In the genomic region with DNA sequence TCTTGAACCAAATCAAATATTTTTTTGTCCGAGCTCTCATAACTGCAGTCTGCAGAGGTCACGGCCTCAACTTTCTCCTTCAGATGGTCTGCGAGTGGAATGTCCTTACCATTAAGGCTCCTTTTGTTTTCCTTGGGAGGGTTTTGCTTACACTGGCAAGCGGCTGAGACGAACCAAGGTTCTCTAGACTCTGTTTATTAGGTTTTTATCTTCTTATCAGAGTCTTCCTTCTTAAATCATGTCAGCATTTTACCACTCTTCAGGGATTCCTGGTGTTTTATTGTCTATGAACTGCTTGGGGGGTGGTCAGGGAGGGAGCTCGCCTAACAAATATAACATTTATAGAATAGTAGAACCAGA, we compare ENCODE assay signal across 10 cellular contexts.
DNase-seq lines count a peak whose midpoint lies in the region; ATAC-seq and TF ChIP-seq lines count a peak whose summit lies in the region.
"Had no signal": no experiment of that assay in that cellular context is flagged by ENCODE, and none has a peak within 500 bp of the region (broad histone marks: within the 10 kb centered on the region; RNA-seq: fewer than 3 reads in every experiment).

No MANE protein-coding gene starts in this region.

- peak overlapping the region; percentile 89 for H3K27ac Mint-ChIP-seq in neural crest cell (ENCODE audit: unreplicated experiment)
- H3K27ac Mint-ChIP-seq: activated CD8-positive, alpha-beta memory T cell treated with anti-CD3 and anti-CD28 coated beads, Interleukin-2, amount 10 ng/mL, durations not matched to agents 7 days and 5 days had no signal

- H3K27me3 ChIP-seq in aorta (ENCODE audit: control insufficient read depth in 1 of 2, insufficient read depth in 2 of 2, low read length in 1 of 2) (no peaks in the 10 kb centered on the region), upper lobe of left lung (no peaks in the 10 kb centered on the region)

- no peaks in the 10 kb centered on the region for H3K36me3 Mint-ChIP-seq in neural crest cell (ENCODE audit: low read depth)
- H3K36me3 Mint-ChIP-seq: activated CD8-positive, alpha-beta memory T cell treated with anti-CD3 and anti-CD28 coated beads, Interleukin-2, amount 10 ng/mL, durations not matched to agents 7 days and 5 days had no signal

- H3K27me3 Mint-ChIP-seq in neural crest cell (ENCODE audit: low read depth): no peaks in the 10 kb centered on the region

- peaks cover 37% of the 10 kb centered on the region for H3K4me1 Mint-ChIP-seq in neural crest cell

- no peak for TF ChIP-seq EP300 in upper lobe of left lung (IDR thresholded peaks at IDR 0.05)

- whole genome bisulfite sequencing in aorta, 2 donors: 16% methylated on average over 6 of the region's 6 CpGs
- 49 to 57% methylated on average over 6 of the region's 6 CpGs for WGBS in upper lobe of left lung, 2 donors

- H3K9me3 ChIP-seq in aorta (ENCODE audit: control insufficient read depth, low read length): no peaks in the 10 kb centered on the region
- no peaks in the 10 kb centered on the region for H3K9me3 ChIP-seq in upper lobe of left lung

- no peaks in the 10 kb centered on the region for H3K36me3 ChIP-seq in aorta (ENCODE audit: control insufficient read depth in 1 of 2, insufficient read depth in 2 of 2, low read length in 1 of 2)
- no peaks in the 10 kb centered on the region for H3K36me3 ChIP-seq in upper lobe of left lung

- H3K9me3 Mint-ChIP-seq in neural crest cell: no peaks in the 10 kb centered on the region

- H3K27ac ChIP-seq in coronary artery (peak overlapping the region; percentile 66 to 82), aorta (ENCODE audit: low read depth in 1 of 2, low read length in 2 of 2) (peak overlapping the region; percentile 12 to 84), upper lobe of left lung (no peak overlapping the region)

- ATAC-seq in left ventricle myocardium superior (peak; percentile 47), Right ventricle myocardium inferior (no peak), aorta (ENCODE audit: low FRiP score) (peak; percentile 60), upper lobe of left lung (ENCODE audit: low FRiP score in 2 of 2) (no peak)
- ATAC-seq: activated CD8-positive, alpha-beta memory T cell treated with anti-CD3 and anti-CD28 coated beads, Interleukin-2, amount 10 ng/mL, durations not matched to agents 7 days and 5 days had no signal

- peaks cover 0 to 2% of the 10 kb centered on the region in 2 donors for H3K4me1 ChIP-seq in aorta (ENCODE audit: control insufficient read depth in 1 of 2, insufficient read depth in 2 of 2, low read length in 2 of 2)
- H3K4me1 ChIP-seq in upper lobe of left lung: peaks cover 0 to 3% (median 0%) of the 10 kb centered on the region in 4 donors

- TF ChIP-seq CTCF in coronary artery (IDR thresholded peaks at IDR 0.05): no peak
- no peak for TF ChIP-seq CTCF in neural crest cell (conservative IDR thresholded peaks at IDR 0.05)
- TF ChIP-seq CTCF in upper lobe of left lung (IDR thresholded peaks at IDR 0.05): no peak

- no peak for TF ChIP-seq POLR2A in upper lobe of left lung (IDR thresholded peaks at IDR 0.05)

- H3K4me3 ChIP-seq in coronary artery (peak overlapping the region; percentile 18), aorta (ENCODE audit: low read length in 2 of 2) (no peak overlapping the region), upper lobe of left lung (no peak overlapping the region)

- intact Hi-C loops in left ventricle myocardium superior (cut with micrococcal nuclease): no loop called here
- intact Hi-C loops in Right ventricle myocardium inferior (cut with DNase I): no loop called here
- intact Hi-C loops in aorta (cut with DNase I): loop anchor here (5.0 to 10.0 kb wide), 6 partner anchors 45 to 295 kb away; no protein-coding TSS in a partner anchor

- DNase-seq in left ventricle myocardium superior (no peak), Right ventricle myocardium inferior (ENCODE audit: missing footprints) (no peak), coronary artery (ENCODE audit: low spot score) (no peak), neural crest cell (ENCODE audit: low read depth, low spot score) (no peak), aorta (peak in 1 of 2 donors; percentile 52), upper lobe of left lung (no peak), HuH-7.5 (ENCODE audit: low spot score) (no peak)
- DNase-seq in central memory CD4-positive, alpha-beta T cell: no peak
- DNase-seq: activated CD8-positive, alpha-beta memory T cell treated with anti-CD3 and anti-CD28 coated beads, Interleukin-2, amount 10 ng/mL, durations not matched to agents 7 days and 5 days; NCI-H1694 had no signal

- peak overlapping the region; percentile 64 for H3K4me3 Mint-ChIP-seq in neural crest cell
- H3K4me3 Mint-ChIP-seq: activated CD8-positive, alpha-beta memory T cell treated with anti-CD3 and anti-CD28 coated beads, Interleukin-2, amount 10 ng/mL, durations not matched to agents 7 days and 5 days had no signal

Comparison
In these comparisons a context has a peak if more than half of its experiments do, and no peak if none do; other contexts are left out.
1. ATAC-seq: peak in left ventricle myocardium superior (single experiment) and aorta (single experiment); none in Right ventricle myocardium inferior (single experiment) and upper lobe of left lung (0 of 2).
2. H3K27ac ChIP-seq: peak in coronary artery (2 of 2) and aorta (2 of 2); none in upper lobe of left lung (0 of 4).
3. intact Hi-C loops: an anchor here in aorta (5.0 to 10.0 kb wide); none called in left ventricle myocardium superior and Right ventricle myocardium inferior.